In the genomic region with DNA sequence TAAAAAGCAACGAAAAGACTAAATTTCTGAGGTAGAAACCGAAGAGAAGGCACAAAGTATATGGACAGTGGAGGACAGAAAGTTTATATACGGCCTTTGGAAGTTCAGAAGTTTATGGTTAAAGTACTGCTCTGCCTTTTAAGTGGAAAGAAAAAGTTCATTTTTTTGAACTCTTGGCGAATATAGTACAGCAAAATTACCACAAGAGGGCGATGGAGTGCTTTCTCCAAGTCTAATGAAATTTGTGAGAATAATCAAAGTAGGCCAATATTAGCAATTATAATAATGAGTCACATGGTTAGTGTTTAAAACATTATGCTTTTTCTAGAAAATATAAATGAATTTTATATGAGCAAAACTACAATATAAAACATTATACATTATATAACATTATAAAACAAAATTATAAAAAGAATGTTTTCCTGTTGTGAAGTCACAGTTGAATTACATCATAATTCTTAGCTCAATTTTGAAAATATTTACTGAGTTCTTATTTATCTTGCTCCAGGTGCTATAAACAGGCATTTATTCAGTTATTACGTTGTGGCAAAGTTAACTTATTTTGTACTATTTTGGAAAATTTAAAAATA, we compare ENCODE assay signal across 8 cellular contexts.
DNase-seq lines count a peak whose midpoint lies in the region; ATAC-seq, FAIRE-seq and TF ChIP-seq lines count a peak whose summit lies in the region.

No MANE protein-coding gene starts in this region.

- H3K9me3 Mint-ChIP-seq in activated naive CD4-positive, alpha-beta T cell treated with anti-CD3 and anti-CD28 coated beads for 36 hours = no peaks in the 10 kb centered on the region
- no peaks in the 10 kb centered on the region for H3K9me3 Mint-ChIP-seq in astrocyte (ENCODE audit: unreplicated experiment)

- no peak overlapping the region for H3K4me3 Mint-ChIP-seq in activated naive CD4-positive, alpha-beta T cell treated with anti-CD3 and anti-CD28 coated beads for 36 hours
- no peak overlapping the region for H3K4me3 Mint-ChIP-seq in astrocyte (ENCODE audit: unreplicated experiment)

- no peak overlapping the region for H3K27ac ChIP-seq in astrocyte (ENCODE audit: low read depth, low read length)

- H3K79me2 ChIP-seq in astrocyte (ENCODE audit: insufficient read depth, low read length) = peaks cover 13% of the 10 kb centered on the region

- H4K20me1 ChIP-seq in astrocyte (ENCODE audit: insufficient read depth, low read length) = peaks cover 25% of the 10 kb centered on the region

- H3K9me3 ChIP-seq in astrocyte (ENCODE audit: insufficient read depth, low read depth, low read length) = no peaks in the 10 kb centered on the region
- H3K9me3 ChIP-seq in MG63 = no peaks in the 10 kb centered on the region

- H3K9ac ChIP-seq in astrocyte (ENCODE audit: low read length) = no peak overlapping the region

- TF ChIP-seq CTCF in astrocyte (IDR thresholded peaks at IDR 0.05; ENCODE audit: insufficient read depth, low read depth, low read length) = peak; percentile 78

- ATAC-seq in GM21528 (IDR thresholded peaks at IDR 0.05; ENCODE audit: low FRiP score, unreplicated experiment) = peak; percentile 70

- H3K36me3 ChIP-seq in astrocyte (ENCODE audit: insufficient read depth, low read length) (peaks cover 29% of the 10 kb centered on the region), MG63 (peaks cover 3% of the 10 kb centered on the region; the same call in 1 of the 2 replicates)

- H2AFZ ChIP-seq in astrocyte (ENCODE audit: low read depth, low read length) = no peak overlapping the region

- intact Hi-C loops in activated naive CD4-positive, alpha-beta T cell treated with anti-CD3 and anti-CD28 coated beads for 36 hours (cut with micrococcal nuclease) = loop anchor here (1.0 to 2.0 kb wide), 3 partner anchors 109 to 504 kb away; no protein-coding TSS in a partner anchor

- H3K4me1 Mint-ChIP-seq in activated naive CD4-positive, alpha-beta T cell treated with anti-CD3 and anti-CD28 coated beads for 36 hours (ENCODE audit: low read depth) = no peaks in the 10 kb centered on the region
- H3K4me1 Mint-ChIP-seq in astrocyte (ENCODE audit: low read depth, unreplicated experiment) = no peaks in the 10 kb centered on the region

- no peak for FAIRE-seq in astrocyte (lab: Jason Lieb, UNC)

- no peaks in the 10 kb centered on the region for H3K4me1 ChIP-seq in astrocyte (ENCODE audit: insufficient read depth, low read length)

- H3K36me3 Mint-ChIP-seq in activated naive CD4-positive, alpha-beta T cell treated with anti-CD3 and anti-CD28 coated beads for 36 hours (ENCODE audit: low read depth) = no peaks in the 10 kb centered on the region
- H3K36me3 Mint-ChIP-seq in astrocyte (ENCODE audit: low read depth, unreplicated experiment) = peaks cover 5% of the 10 kb centered on the region

- H3K4me2 ChIP-seq in astrocyte (ENCODE audit: low read length) = no peak overlapping the region

- no peak overlapping the region for H3K4me3 ChIP-seq in astrocyte (ENCODE audit: insufficient read depth, low read depth, low read length)
- H3K4me3 ChIP-seq in MG63 = no peak overlapping the region

- H3K27ac Mint-ChIP-seq in activated naive CD4-positive, alpha-beta T cell treated with anti-CD3 and anti-CD28 coated beads for 36 hours = no peak overlapping the region
- H3K27ac Mint-ChIP-seq in astrocyte (ENCODE audit: unreplicated experiment) = peak overlapping the region; percentile 23

- H3K27me3 ChIP-seq in astrocyte (ENCODE audit: insufficient read depth, low read length) (no peaks in the 10 kb centered on the region), MG63 (no peaks in the 10 kb centered on the region)

- CTCF ChIA-PET in activated naive CD4-positive, alpha-beta T cell treated with anti-CD3 and anti-CD28 coated beads for 36 hours (lab: Charles Lee) = interaction anchor here (0.7 to 1.9 kb wide), 4 partner anchors 9 to 214 kb away, joined by 3 to 6 read pairs (median 3); no protein-coding TSS in a partner anchor

- no peaks in the 10 kb centered on the region for H3K27me3 Mint-ChIP-seq in activated naive CD4-positive, alpha-beta T cell treated with anti-CD3 and anti-CD28 coated beads for 36 hours (ENCODE audit: low read depth)
- no peaks in the 10 kb centered on the region for H3K27me3 Mint-ChIP-seq in astrocyte (ENCODE audit: low read depth, unreplicated experiment)

- DNase-seq in activated naive CD4-positive, alpha-beta T cell treated with anti-CD3 and anti-CD28 coated beads for 36 hours = peak; percentile 34
- DNase-seq in activated naive CD4-positive, alpha-beta T cell treated with Interleukin-2 at 50 U/mL for 16 hours = no peak
- peak; percentile 25 for DNase-seq in M059J (ENCODE audit: low read depth)
- DNase-seq in astrocyte (ENCODE audit: low read depth) = no peak
- peak; percentile 67 for DNase-seq in kidney glomerular epithelial cell (lab: John Stamatoyannopoulos, UW)
- no peak for DNase-seq in NCI-H187 (lab: John Stamatoyannopoulos, UW)
- no peak for DNase-seq in MG63

Comparison
In these comparisons a context has a peak if more than half of its experiments do, and no peak if none do; other contexts are left out.
1. DNase-seq: peak in activated naive CD4-positive, alpha-beta T cell treated with anti-CD3 and anti-CD28 coated beads for 36 hours (single experiment), M059J (single experiment) and kidney glomerular epithelial cell (single experiment); none in activated naive CD4-positive, alpha-beta T cell treated with Interleukin-2 at 50 U/mL for 16 hours (single experiment), astrocyte (single experiment), NCI-H187 (0 of 2) and MG63 (single experiment).